In the genomic region with DNA sequence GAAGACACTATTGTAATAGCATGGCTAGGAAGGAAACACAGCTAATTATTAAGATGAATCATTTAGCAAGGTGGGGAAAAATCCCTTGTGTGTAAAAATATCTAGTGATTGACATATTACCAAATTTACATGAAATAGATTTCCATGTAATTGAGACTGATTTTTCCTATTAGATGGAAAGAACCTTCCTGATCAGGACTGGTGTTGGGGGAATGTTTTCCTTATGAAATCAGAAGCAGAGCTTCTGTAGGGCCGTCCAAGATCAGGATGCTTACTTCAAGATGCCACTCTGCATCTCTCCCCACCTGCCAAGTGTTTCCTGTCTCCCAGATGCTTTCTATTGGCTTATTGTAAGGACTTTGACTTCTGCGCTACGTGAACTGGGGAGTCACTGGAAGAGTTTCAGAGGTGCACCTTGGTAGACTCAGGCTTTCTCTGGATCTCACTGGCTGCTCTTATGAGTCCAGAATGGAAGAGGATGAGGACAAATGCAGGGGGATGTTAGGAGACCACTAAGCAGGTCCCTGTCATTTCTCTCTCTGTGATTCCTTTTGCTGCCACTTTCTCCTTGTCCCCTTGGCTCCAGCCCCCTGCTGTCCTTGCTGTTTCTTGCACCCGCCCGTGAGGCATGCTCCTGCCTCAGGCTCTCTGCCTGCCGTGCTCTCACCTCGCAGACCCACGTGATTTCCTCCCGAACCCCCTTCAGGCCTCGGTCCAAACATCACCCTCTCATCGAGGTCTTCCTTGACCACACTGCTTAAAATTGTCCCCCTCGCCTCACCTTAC, we compare ENCODE assay signal across 10 cellular contexts. TPM values are rescaled to one million over a fixed set of nuclear protein-coding genes. Genes with fewer than 3 reads are reported as not detected.
DNase-seq lines count a peak whose midpoint lies in the region; ATAC-seq and TF ChIP-seq lines count a peak whose summit lies in the region.
"Had no signal": no experiment of that assay in that cellular context is flagged by ENCODE, and none has a peak within 500 bp of the region (broad histone marks: within the 10 kb centered on the region; RNA-seq: fewer than 3 reads in every experiment).

No MANE protein-coding gene starts in this region.

- no peaks in the 10 kb centered on the region for H3K27me3 ChIP-seq in H9 (ENCODE audit: insufficient read depth, low read length)

- no peak overlapping the region for H4K91ac ChIP-seq in H9 (ENCODE audit: insufficient read length, low read depth, low read length)

- H3K56ac ChIP-seq in H9 (ENCODE audit: insufficient read length, low read depth, low read length), result no peak overlapping the region

- H3K18ac ChIP-seq in H9 (ENCODE audit: insufficient read length, low read depth, low read length), result no peak overlapping the region

- H2BK20ac ChIP-seq in H9 (ENCODE audit: low read depth, low read length, poor library complexity, severe bottlenecking), result no peak overlapping the region

- H2AFZ ChIP-seq in H9 (ENCODE audit: low read length), result no peak overlapping the region

- no peak overlapping the region for H2BK12ac ChIP-seq in H9 (ENCODE audit: insufficient read length, low read depth, low read length)

- H3T11ph ChIP-seq in H9 (ENCODE audit: low read length), result no peak overlapping the region

- ATAC-seq in stimulated activated naive B cell treated with anti-CD40 and anti-IgM and Interleukin-4, amounts not matched to agents 10 μg/mL and 1 μg/mL and 100 μg/mL, for 72 hours (replicated peaks), result no peak

- no peak overlapping the region for H3K23ac ChIP-seq in H9 (ENCODE audit: insufficient read length, low read depth, low read length)

- no peak overlapping the region for H2BK15ac ChIP-seq in H9 (ENCODE audit: low read depth, low read length)

- H2AK5ac ChIP-seq in H9 (ENCODE audit: insufficient read length, low read length), result no peak overlapping the region

- no peaks in the 10 kb centered on the region for H3K23me2 ChIP-seq in H9 (ENCODE audit: insufficient read length, low read depth, low read length, poor library complexity, severe bottlenecking)

- no peak overlapping the region for H3K9ac ChIP-seq in H9 (ENCODE audit: extremely low read depth, insufficient read length, low read length)

- peaks cover 21% of the 10 kb centered on the region for H3K4me1 ChIP-seq in H9 (ENCODE audit: insufficient read depth, low read length)

- DNase-seq in H9 (peak; percentile 55), iris pigment epithelial cell (ENCODE audit: low read depth) (peak; percentile 14), mesenteric fat pad (ENCODE audit: low spot score) (no peak), cerebellum (ENCODE audit: low spot score) (no peak)
- no peak for DNase-seq in activated T-helper 2 cell treated with anti-CD3 and anti-CD28 coated beads, Interferon-gamma antibody, Interleukin-2, Interleukin-4, amounts not matched to agents 10 μg/mL and 5 μg/mL and 100 μg/mL, durations not matched to agents 14 hours and 24 hours and 36 hours (ENCODE audit: low spot score)
- no peak for DNase-seq in stimulated activated naive B cell treated with anti-CD40 and anti-IgM and Interleukin-4, amounts not matched to agents 10 μg/mL and 1 μg/mL and 100 μg/mL, for 72 hours
- DNase-seq in stimulated activated CD4-positive, alpha-beta T cell treated with anti-CD3 and anti-CD28 coated beads, Interleukin-2, amount 100 ng/mL, for 24 hours, result no peak
- DNase-seq: activated CD4-positive, alpha-beta T cell treated with anti-CD3 and anti-CD28 coated beads, Interleukin-2, amount 10 ng/mL, durations not matched to agents 24 days and 14 days; activated effector memory CD4-positive, alpha-beta T cell treated with Interleukin-2 at 50 U/mL for 16 hours; NCI-H1105 treated with DMSO at 0.1 percent for 48 hours had no signal

- H3K4me3 Mint-ChIP-seq in H9, result peak overlapping the region in 1 of 2 experiments; percentile 23; a peak in 2 of 5 replicates
- no peak overlapping the region for H3K4me3 Mint-ChIP-seq in activated T-helper 2 cell treated with anti-CD3 and anti-CD28 coated beads, Interferon-gamma antibody, Interleukin-2, Interleukin-4, amounts not matched to agents 10 μg/mL and 5 μg/mL and 100 μg/mL, durations not matched to agents 14 hours and 24 hours and 36 hours (ENCODE audit: low read depth)
- H3K4me3 Mint-ChIP-seq in stimulated activated naive B cell treated with anti-CD40 and anti-IgM and Interleukin-4, amounts not matched to agents 10 μg/mL and 1 μg/mL and 100 μg/mL, for 72 hours, result peak overlapping the region in 1 of 2 donors; percentile 5
- H3K4me3 Mint-ChIP-seq: activated CD4-positive, alpha-beta T cell treated with anti-CD3 and anti-CD28 coated beads, Interleukin-2, amount 10 ng/mL, durations not matched to agents 24 days and 14 days had no signal

- H3K36me3 Mint-ChIP-seq in H9 (ENCODE audit: insufficient read depth in 1 of 3, low read depth in 3 of 3), result peaks cover 4 to 5% (median 4%) of the 10 kb centered on the region in 3 experiments; a peak in 4 of 7 replicates
- no peaks in the 10 kb centered on the region for H3K36me3 Mint-ChIP-seq in activated T-helper 2 cell treated with anti-CD3 and anti-CD28 coated beads, Interferon-gamma antibody, Interleukin-2, Interleukin-4, amounts not matched to agents 10 μg/mL and 5 μg/mL and 100 μg/mL, durations not matched to agents 14 hours and 24 hours and 36 hours (ENCODE audit: low read depth)
- H3K36me3 Mint-ChIP-seq in stimulated activated naive B cell treated with anti-CD40 and anti-IgM and Interleukin-4, amounts not matched to agents 10 μg/mL and 1 μg/mL and 100 μg/mL, for 72 hours, result peaks cover 2 to 10% of the 10 kb centered on the region in 2 donors

- H3K4me2 ChIP-seq in H9 (ENCODE audit: insufficient read depth, insufficient read length, low read length), result no peak overlapping the region

- peak overlapping the region; percentile 59 to 96 (median 59) for H3K27ac Mint-ChIP-seq in H9
- peak overlapping the region; percentile 34 for H3K27ac Mint-ChIP-seq in activated T-helper 2 cell treated with anti-CD3 and anti-CD28 coated beads, Interferon-gamma antibody, Interleukin-2, Interleukin-4, amounts not matched to agents 10 μg/mL and 5 μg/mL and 100 μg/mL, durations not matched to agents 14 hours and 24 hours and 36 hours
- peak overlapping the region; percentile 80 for H3K27ac Mint-ChIP-seq in stimulated activated naive B cell treated with anti-CD40 and anti-IgM and Interleukin-4, amounts not matched to agents 10 μg/mL and 1 μg/mL and 100 μg/mL, for 72 hours

- TF ChIP-seq CTCF in H9 (conservative IDR thresholded peaks at IDR 0.05), result peak; percentile 23; the same call in 1 of the 3 replicates

- H3K9me3 ChIP-seq in H9 (ENCODE audit: control insufficient read depth, low read depth, low read length), result no peaks in the 10 kb centered on the region

- H3K9me3 Mint-ChIP-seq in H9, result no peaks in the 10 kb centered on the region
- no peaks in the 10 kb centered on the region for H3K9me3 Mint-ChIP-seq in activated T-helper 2 cell treated with anti-CD3 and anti-CD28 coated beads, Interferon-gamma antibody, Interleukin-2, Interleukin-4, amounts not matched to agents 10 μg/mL and 5 μg/mL and 100 μg/mL, durations not matched to agents 14 hours and 24 hours and 36 hours
- no peaks in the 10 kb centered on the region for H3K9me3 Mint-ChIP-seq in stimulated activated naive B cell treated with anti-CD40 and anti-IgM and Interleukin-4, amounts not matched to agents 10 μg/mL and 1 μg/mL and 100 μg/mL, for 72 hours
- H3K9me3 Mint-ChIP-seq: activated CD4-positive, alpha-beta T cell treated with anti-CD3 and anti-CD28 coated beads, Interleukin-2, amount 10 ng/mL, durations not matched to agents 24 days and 14 days had no signal

- H3K14ac ChIP-seq in H9 (ENCODE audit: insufficient read depth, low read length), result no peak overlapping the region

- no peak overlapping the region for H3K4ac ChIP-seq in H9 (ENCODE audit: low read depth, low read length)

- no peaks in the 10 kb centered on the region for H3K79me2 ChIP-seq in H9 (ENCODE audit: insufficient read depth, low read length)

- no peak overlapping the region for H4K8ac ChIP-seq in H9 (replicated peaks; ENCODE audit: insufficient read length, low read depth, low read length)

- no peak overlapping the region for H2BK120ac ChIP-seq in H9 (ENCODE audit: low read depth, low read length, poor library complexity, severe bottlenecking)

- no peak overlapping the region for H2BK5ac ChIP-seq in H9 (ENCODE audit: insufficient read length, low read length)

- no peaks in the 10 kb centered on the region for H4K20me1 ChIP-seq in H9 (ENCODE audit: control insufficient read depth, insufficient read depth, insufficient read length)

- no peaks in the 10 kb centered on the region for H3K79me1 ChIP-seq in H9 (ENCODE audit: insufficient read depth, low read depth, low read length, poor library complexity, severe bottlenecking)

- no peak overlapping the region for H4K5ac ChIP-seq in H9 (ENCODE audit: insufficient read length, low read depth, low read length)

- H3K4me1 Mint-ChIP-seq in H9, result peaks cover 66 to 69% of the 10 kb centered on the region in 2 experiments
- peaks cover 58% of the 10 kb centered on the region for H3K4me1 Mint-ChIP-seq in activated T-helper 2 cell treated with anti-CD3 and anti-CD28 coated beads, Interferon-gamma antibody, Interleukin-2, Interleukin-4, amounts not matched to agents 10 μg/mL and 5 μg/mL and 100 μg/mL, durations not matched to agents 14 hours and 24 hours and 36 hours (ENCODE audit: low read depth)
- H3K4me1 Mint-ChIP-seq in stimulated activated naive B cell treated with anti-CD40 and anti-IgM and Interleukin-4, amounts not matched to agents 10 μg/mL and 1 μg/mL and 100 μg/mL, for 72 hours, result peaks cover 28% of the 10 kb centered on the region in 2 donors

- WGBS in H9 (ENCODE audit: extremely low coverage, insufficient read length, low lambda C conversion rate), result no CpG with 5 or more reads among the region's 12 CpGs

- H3K27me3 Mint-ChIP-seq in H9 (ENCODE audit: low read depth), result no peaks in the 10 kb centered on the region
- no peaks in the 10 kb centered on the region for H3K27me3 Mint-ChIP-seq in activated T-helper 2 cell treated with anti-CD3 and anti-CD28 coated beads, Interferon-gamma antibody, Interleukin-2, Interleukin-4, amounts not matched to agents 10 μg/mL and 5 μg/mL and 100 μg/mL, durations not matched to agents 14 hours and 24 hours and 36 hours (ENCODE audit: low read depth)
- H3K27me3 Mint-ChIP-seq in stimulated activated naive B cell treated with anti-CD40 and anti-IgM and Interleukin-4, amounts not matched to agents 10 μg/mL and 1 μg/mL and 100 μg/mL, for 72 hours, result no peaks in the 10 kb centered on the region
- H3K27me3 Mint-ChIP-seq: activated CD4-positive, alpha-beta T cell treated with anti-CD3 and anti-CD28 coated beads, Interleukin-2, amount 10 ng/mL, durations not matched to agents 24 days and 14 days had no signal

- intact Hi-C loops in activated T-helper 2 cell treated with anti-CD3 and anti-CD28 coated beads, Interferon-gamma antibody, Interleukin-2, Interleukin-4, amounts not matched to agents 10 μg/mL and 5 μg/mL and 100 μg/mL, durations not matched to agents 14 hours and 24 hours and 36 hours (cut with micrococcal nuclease), result loop anchor here (2.0 to 5.0 kb wide), 2 partner anchors 96 to 547 kb away; no protein-coding TSS in a partner anchor

- no peak overlapping the region for H3K27ac ChIP-seq in H9 (ENCODE audit: insufficient read length, low read depth, low read length)

RNA-seq across cellular contexts. Expression of gene BTD, which starts 30.1 kb away (rescaled TPM):
- total RNA-seq in H9 (2021) (21.5 and 23.3 TPM in 2 replicates), mesenteric fat pad (36.8 TPM), cerebellum (19.3 TPM)
- 3.9 and 4.8 TPM in 2 replicates for total RNA-seq in activated T-helper 2 cell treated with anti-CD3 and anti-CD28 coated beads, Interferon-gamma antibody, Interleukin-2, Interleukin-4, amounts not matched to agents 10 μg/mL and 5 μg/mL and 100 μg/mL, durations not matched to agents 14 hours and 24 hours and 36 hours

RNA-seq across cellular contexts. Expression of gene HACL1, which starts 30.2 kb away (rescaled TPM):
- total RNA-seq in H9 (2021) (48.9 and 52.6 TPM in 2 replicates), mesenteric fat pad (20.7 TPM), cerebellum (32.2 TPM)
- total RNA-seq in activated T-helper 2 cell treated with anti-CD3 and anti-CD28 coated beads, Interferon-gamma antibody, Interleukin-2, Interleukin-4, amounts not matched to agents 10 μg/mL and 5 μg/mL and 100 μg/mL, durations not matched to agents 14 hours and 24 hours and 36 hours, result 22.8 TPM in 2 replicates

Comparison
In these comparisons a context has a peak if more than half of its experiments do, and no peak if none do; other contexts are left out.
1. DNase-seq: peak in H9 (single experiment) and iris pigment epithelial cell (single experiment); none in activated T-helper 2 cell treated with anti-CD3 and anti-CD28 coated beads, Interferon-gamma antibody, Interleukin-2, Interleukin-4, amounts not matched to agents 10 μg/mL and 5 μg/mL and 100 μg/mL, durations not matched to agents 14 hours and 24 hours and 36 hours (single experiment), stimulated activated naive B cell treated with anti-CD40 and anti-IgM and Interleukin-4, amounts not matched to agents 10 μg/mL and 1 μg/mL and 100 μg/mL, for 72 hours (single experiment), stimulated activated CD4-positive, alpha-beta T cell treated with anti-CD3 and anti-CD28 coated beads, Interleukin-2, amount 100 ng/mL, for 24 hours (0 of 2), mesenteric fat pad (single experiment) and cerebellum (single experiment).
2. Peak in every context shown above with its lines, with median percentiles within 50 percentile points of each other: H3K27ac Mint-ChIP-seq.